Comparison of ENCODE assay signal across 8 cellular contexts in genomic region chr11:126391970-126392637, GRCh38. TPM values are rescaled to one million over a fixed set of nuclear protein-coding genes. Genes with fewer than 3 reads are reported as not detected.
A peak's percentile ranks its signal among the peaks of the same experiment; 100 is the strongest.
DNase-seq lines count a peak whose midpoint lies in the region; ATAC-seq and TF ChIP-seq lines count a peak whose summit lies in the region.

No MANE protein-coding gene starts in this region.

- no peak for TF ChIP-seq CTCF in IMR-90 (conservative IDR thresholded peaks at IDR 0.05; ENCODE audit: low read depth, low read length)
- TF ChIP-seq CTCF in nephron (IDR thresholded peaks at IDR 0.05; ENCODE audit: unreplicated experiment in 3 of 3): no peak

- TF ChIP-seq RAD21 in IMR-90 (IDR thresholded peaks at IDR 0.05; ENCODE audit: low read length): no peak

- H3K9me3 Mint-ChIP-seq in nephron: no peaks in the 10 kb centered on the region
- no peaks in the 10 kb centered on the region for H3K9me3 Mint-ChIP-seq in CD4-positive, alpha-beta memory T cell

- no peak overlapping the region for H3K23ac ChIP-seq in IMR-90 (ENCODE audit: low read depth, low read length)

- H3K9me1 ChIP-seq in IMR-90 (ENCODE audit: insufficient read depth, low read length): no peaks in the 10 kb centered on the region

- no peak overlapping the region for H2BK5ac ChIP-seq in IMR-90 (ENCODE audit: low read depth, low read length, poor library complexity, severe bottlenecking)

- no peaks in the 10 kb centered on the region for H3K36me3 ChIP-seq in IMR-90 (ENCODE audit: control insufficient read depth, insufficient read depth, low read length)
- no peaks in the 10 kb centered on the region for H3K36me3 ChIP-seq in CD4-positive, alpha-beta memory T cell (ENCODE audit: insufficient read depth, low read length)

- BruUV-seq in IMR-90 (replicated peaks; lab: Mats Ljungman, UMichigan): no TSS peak

- H3K79me1 ChIP-seq in IMR-90 (ENCODE audit: low read depth in 1 of 2, low read length in 2 of 2): peaks cover 0 to 10% of the 10 kb centered on the region in 2 experiments; a peak in 3 of 4 replicates

- no peaks in the 10 kb centered on the region for H3K27me3 Mint-ChIP-seq in nephron (ENCODE audit: low read depth)
- no peaks in the 10 kb centered on the region for H3K27me3 Mint-ChIP-seq in CD4-positive, alpha-beta memory T cell

- no peak overlapping the region for H2BK15ac ChIP-seq in IMR-90 (ENCODE audit: low read depth, low read length)

- no peak overlapping the region for H3K9ac ChIP-seq in IMR-90 (ENCODE audit: low read depth, low read length)

- no peak for TF ChIP-seq POLR2A in IMR-90 (IDR thresholded peaks at IDR 0.05; ENCODE audit: low read depth, low read length)

- no peak overlapping the region for H3K4me3 ChIP-seq in IMR-90 (ENCODE audit: insufficient read depth, low read depth, low read length)
- no peak overlapping the region for H3K4me3 ChIP-seq in CD4-positive, alpha-beta memory T cell (ENCODE audit: low read length in 2 of 2)

- CTCF ChIA-PET in IMR-90 (lab: Yijun Ruan, JAX): no interaction called here
- CTCF ChIA-PET in CD4-positive, alpha-beta memory T cell (lab: Charles Lee; ENCODE audit: partially characterized antibody): no interaction called here

- 30% methylated on average over 2 of the region's 8 CpGs; no CpG with 5 or more reads in 1 of the 2 experiments for WGBS in IMR-90 (ENCODE audit: extremely low coverage in 2 of 2, insufficient read length in 1 of 2), 2 experiments

- H3K18ac ChIP-seq in IMR-90 (ENCODE audit: low read depth, low read length): no peak overlapping the region

- H3K4me1 ChIP-seq in IMR-90 (ENCODE audit: control insufficient read depth, insufficient read depth, low read length): peaks cover 2% of the 10 kb centered on the region; the same call in 1 of the 2 replicates
- no peaks in the 10 kb centered on the region for H3K4me1 ChIP-seq in CD4-positive, alpha-beta memory T cell (ENCODE audit: insufficient read depth, low read length)

- H3K36me3 Mint-ChIP-seq in nephron (ENCODE audit: low read depth): no peaks in the 10 kb centered on the region
- no peaks in the 10 kb centered on the region for H3K36me3 Mint-ChIP-seq in CD4-positive, alpha-beta memory T cell

- no peak overlapping the region for H3K4me3 Mint-ChIP-seq in nephron
- H3K4me3 Mint-ChIP-seq in CD4-positive, alpha-beta memory T cell: no peak overlapping the region

- H3K4me2 ChIP-seq in IMR-90 (ENCODE audit: low read depth, low read length): no peak overlapping the region

- H3K4ac ChIP-seq in IMR-90 (ENCODE audit: low read depth, low read length): no peak overlapping the region

- dilution Hi-C loops in IMR-90 (cut with HindIII; ENCODE audit: low sequenced_read_pairs, unreplicated experiment): no loop called here

- DNase-seq in NCI-H345 (lab: John Stamatoyannopoulos, UW) (peak; percentile 63), NCI-H345 treated with DMSO at 0.1 percent for 48 hours (lab: John Stamatoyannopoulos, UW; ENCODE audit: unreplicated experiment) (no peak), IMR-90 (no peak), caudate nucleus (lab: John Stamatoyannopoulos, UW) (peak in 37 of 61 donors; percentile 8 to 61 (median 32))
- DNase-seq in stimulated activated naive CD4-positive, alpha-beta T cell (lab: John Stamatoyannopoulos, UW): no peak
- DNase-seq in CD4-positive, alpha-beta memory T cell: no peak
- DNase-seq in activated CD8-positive, alpha-beta memory T cell treated with anti-CD3 and anti-CD28 coated beads, Interleukin-2, amount 50 U/mL, for 4 hours: no peak

- peaks cover 63% of the 10 kb centered on the region for H3K4me1 Mint-ChIP-seq in nephron
- peaks cover 0 to 2% (median 0%) of the 10 kb centered on the region in 4 donors for H3K4me1 Mint-ChIP-seq in CD4-positive, alpha-beta memory T cell

- no peaks in the 10 kb centered on the region for H3K9me3 ChIP-seq in IMR-90 (ENCODE audit: control insufficient read depth, insufficient read depth, low read length)
- H3K9me3 ChIP-seq in CD4-positive, alpha-beta memory T cell (ENCODE audit: control insufficient read depth in 1 of 2, low read length in 2 of 2): no peaks in the 10 kb centered on the region

- H4K20me1 ChIP-seq in IMR-90 (ENCODE audit: insufficient read depth, low read length): no peaks in the 10 kb centered on the region

- in situ Hi-C loops in IMR-90 (cut with MboI; ENCODE audit: low sequenced_read_pairs): no loop called here

- no peak overlapping the region for H2BK120ac ChIP-seq in IMR-90 (ENCODE audit: low read depth, low read length)

- no peak overlapping the region for H3K56ac ChIP-seq in IMR-90 (ENCODE audit: extremely low read depth, insufficient read depth, low read length)

- H3K27ac ChIP-seq in IMR-90 (ENCODE audit: insufficient read depth, low read length) (no peak overlapping the region), caudate nucleus (ENCODE audit: low read depth, low read length) (peak overlapping the region; percentile 72)
- no peak overlapping the region for H3K27ac ChIP-seq in CD4-positive, alpha-beta memory T cell (ENCODE audit: low read depth, low read length)

- no peak overlapping the region for H3K14ac ChIP-seq in IMR-90 (replicated peaks; ENCODE audit: low read depth, low read length)

- no peak for ATAC-seq in IMR-90 (ENCODE audit: low read depth)

- H2AFZ ChIP-seq in IMR-90 (replicated peaks; ENCODE audit: low read length, poor library complexity): no peak overlapping the region

- POLR2A ChIA-PET in IMR-90 (lab: Charles Lee; ENCODE audit: unreplicated experiment): no interaction called here
- POLR2A ChIA-PET in CD4-positive, alpha-beta memory T cell (lab: Charles Lee; ENCODE audit: partially characterized antibody): no interaction called here

- no peak overlapping the region for H4K8ac ChIP-seq in IMR-90 (ENCODE audit: low read depth in 2 of 2, low read length in 2 of 2)

- H2AK9ac ChIP-seq in IMR-90 (replicated peaks; ENCODE audit: low read depth, low read length, poor library complexity): no peak overlapping the region

- intact Hi-C loops in IMR-90 (cut with micrococcal nuclease): no loop called here
- intact Hi-C loops in CD4-positive, alpha-beta memory T cell (cut with micrococcal nuclease): no loop called here

- H2AK5ac ChIP-seq in IMR-90 (ENCODE audit: low read depth, low read length): no peak overlapping the region

- no peak overlapping the region for H4K91ac ChIP-seq in IMR-90 (ENCODE audit: insufficient read depth, low read depth, low read length)

- H2BK20ac ChIP-seq in IMR-90 (ENCODE audit: low read depth, low read length): no peak overlapping the region

- H3K27me3 ChIP-seq in IMR-90 (ENCODE audit: control insufficient read depth, insufficient read depth, low read length): no peaks in the 10 kb centered on the region
- H3K27me3 ChIP-seq in CD4-positive, alpha-beta memory T cell (ENCODE audit: insufficient read depth, low read length): no peaks in the 10 kb centered on the region

- H4K5ac ChIP-seq in IMR-90 (ENCODE audit: low read depth, low read length): no peak overlapping the region

- peak overlapping the region; percentile 18 to 89 (median 86) for H3K27ac Mint-ChIP-seq in nephron
- H3K27ac Mint-ChIP-seq in CD4-positive, alpha-beta memory T cell: no peak overlapping the region

TF ChIP-seq in IMR-90, 13 proteins besides CTCF, POLR2A, EP300 and RAD21:
- TF ChIP-seq MAFK (IDR thresholded peaks at IDR 0.05; ENCODE audit: low read depth, low read length): no peak
- TF ChIP-seq SMC3 (IDR thresholded peaks at IDR 0.05; ENCODE audit: low read depth, low read length): 0 out of 2 replicates have a peak, but pooled peaks have one; percentile 8

RNA-seq across cellular contexts. Expression of gene ST3GAL4, which starts 36.6 kb away (rescaled TPM):
- total RNA-seq in IMR-90 (2012; rRNA removed): 12.5 and 17.0 TPM in 2 replicates
- 18.3 and 19.7 TPM in 2 replicates for polyA plus RNA-seq in IMR-90 (2012; rRNA removed)
- 19.6 and 25.9 TPM in 2 replicates for polyA plus RNA-seq in IMR-90 (2012; cell fraction: cytosol; rRNA removed)
- polyA plus RNA-seq in IMR-90 (2012; cell fraction: nucleus; rRNA removed; ENCODE audit: low replicate concordance): 12.5 and 20.7 TPM in 2 replicates
- 1 to 10 TPM; 2.6 TPM for total RNA-seq in CD4-positive, alpha-beta memory T cell
- polyA plus RNA-seq in CD4-positive, alpha-beta memory T cell: 1 to 10 TPM; 4.6 to 5.9 TPM

Comparison
In these comparisons a context has a peak if more than half of its experiments do, and no peak if none do; other contexts are left out.
1. DNase-seq: peak in NCI-H345 (single experiment) and caudate nucleus (37 of 61); none in NCI-H345 treated with DMSO at 0.1 percent for 48 hours (single experiment), IMR-90 (single experiment), stimulated activated naive CD4-positive, alpha-beta T cell (0 of 6), CD4-positive, alpha-beta memory T cell (0 of 5) and activated CD8-positive, alpha-beta memory T cell treated with anti-CD3 and anti-CD28 coated beads, Interleukin-2, amount 50 U/mL, for 4 hours (single experiment).
2. H3K27ac Mint-ChIP-seq: peak in nephron (3 of 3); none in CD4-positive, alpha-beta memory T cell (0 of 7).